In the genomic region with DNA sequence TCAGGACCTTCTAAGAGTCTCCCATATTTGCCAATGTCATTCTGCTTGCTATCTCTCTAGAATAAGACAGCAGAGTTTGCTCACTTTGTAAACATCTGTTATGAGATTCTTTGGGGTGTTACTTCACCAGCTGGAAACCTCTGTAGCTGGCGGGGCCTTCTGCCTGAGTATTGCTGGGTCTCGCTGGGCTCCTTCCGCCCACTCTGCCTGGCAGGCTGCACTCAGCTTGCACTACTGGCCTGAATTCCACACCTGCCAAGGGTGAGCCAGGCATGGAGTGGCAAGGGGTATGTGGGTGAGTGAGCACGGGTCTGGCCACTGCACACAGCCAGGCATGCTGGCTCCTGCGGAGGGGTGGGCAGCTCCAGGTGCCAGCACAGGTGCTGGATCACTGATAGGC, we compare ENCODE assay signal across 22 cellular contexts.
DNase-seq lines count a peak whose midpoint lies in the region; ATAC-seq, FAIRE-seq and TF ChIP-seq lines count a peak whose summit lies in the region.
"Had no signal": no experiment of that assay in that cellular context is flagged by ENCODE, and none has a peak within 500 bp of the region (broad histone marks: within the 10 kb centered on the region; RNA-seq: fewer than 3 reads in every experiment).

No MANE protein-coding gene starts in this region.

- peak overlapping the region; percentile 63; the same call in 1 of the 2 replicates for H2BK12ac ChIP-seq in H1 (ENCODE audit: low read depth, low read length)

- H3K36me3 ChIP-seq in H1 (ENCODE audit: control insufficient read depth in 2 of 4, insufficient read depth in 4 of 4, low read length in 3 of 4) (no peaks in the 10 kb centered on the region; a peak in 1 of 8 replicates), kidney (ENCODE audit: control insufficient read depth in 1 of 2, insufficient read depth in 2 of 2, low read length in 2 of 2) (no peaks in the 10 kb centered on the region), thyroid gland (no peaks in the 10 kb centered on the region), HAP-1 (replicated peaks) (no peaks in the 10 kb centered on the region)
- H3K36me3 ChIP-seq: neutrophil, tibial nerve had no signal

- no peak for TF ChIP-seq RAD21 in H1 (IDR thresholded peaks at IDR 0.05 in 1 of 2, conservative IDR thresholded peaks at IDR 0.05 in 1 of 2; ENCODE audit: low read depth in 2 of 2, low read length in 2 of 2)

- H2BK15ac ChIP-seq in H1 (ENCODE audit: low read length) = no peak overlapping the region

- H3K9me3 ChIP-seq in H1 (ENCODE audit: insufficient read depth in 2 of 2, low read depth in 1 of 2, low read length in 1 of 2) (peaks cover 8 to 12% of the 10 kb centered on the region in 2 experiments; a peak in 2 of 4 replicates), kidney (ENCODE audit: control insufficient read depth in 1 of 2, low read length in 2 of 2) (no peaks in the 10 kb centered on the region), thyroid gland (no peaks in the 10 kb centered on the region), HAP-1 (no peaks in the 10 kb centered on the region)
- H3K9me3 ChIP-seq: neutrophil, tibial nerve had no signal

- no peaks in the 10 kb centered on the region for H4K20me1 ChIP-seq in H1 (replicated peaks in 1 of 2; ENCODE audit: control insufficient read depth in 1 of 2, insufficient read depth in 2 of 2, low read length in 2 of 2)

- no peak for TF ChIP-seq CTCF in H1 (IDR thresholded peaks at IDR 0.05; ENCODE audit: control extremely low read depth in 1 of 3, insufficient read depth in 1 of 3, low read depth in 1 of 3, low read length in 3 of 3)
- no peak for TF ChIP-seq CTCF in kidney (IDR thresholded peaks at IDR 0.05; ENCODE audit: borderline replicate concordance, extremely low read depth, insufficient read depth)
- TF ChIP-seq CTCF in thyroid gland (IDR thresholded peaks at IDR 0.05) = no peak

- no peak overlapping the region for H2AFZ ChIP-seq in H1 (ENCODE audit: low read length)

- H3K14ac ChIP-seq in H1 (ENCODE audit: insufficient read length) = no peak overlapping the region

- H3K23me2 ChIP-seq in H1 (ENCODE audit: low read depth, low read length) = no peaks in the 10 kb centered on the region

- H3K23ac ChIP-seq in H1 (ENCODE audit: insufficient read length) = no peak overlapping the region

- H2BK5ac ChIP-seq in H1 (ENCODE audit: low read depth, low read length) = no peak overlapping the region

- H3K27me3 ChIP-seq in H1 (replicated peaks in 1 of 4; ENCODE audit: control insufficient read depth in 3 of 4, extremely low read depth in 1 of 4, insufficient read depth in 3 of 4, low read length in 3 of 4) (no peaks in the 10 kb centered on the region), thyroid gland (no peaks in the 10 kb centered on the region), HAP-1 (ENCODE audit: low read depth) (no peaks in the 10 kb centered on the region)
- H3K27me3 ChIP-seq: neutrophil, tibial nerve had no signal

- peak; percentile 16 for DNase-seq in NCI-H69 (lab: John Stamatoyannopoulos, UW)
- DNase-seq in H1 (ENCODE audit: low read depth in 1 of 2, low spot score in 2 of 2) = no peak
- DNase-seq in kidney = peak; percentile 58
- DNase-seq in thyroid gland = peak; percentile 69 to 78
- no peak for DNase-seq in HAP-1 (ENCODE audit: low spot score in 2 of 2)
- DNase-seq: activated CD4-positive, alpha-beta T cell treated with anti-CD3 and anti-CD28 coated beads, Interleukin-2, amount 50 U/mL, for 1 hour; activated naive CD8-positive, alpha-beta T cell treated with anti-CD3 and anti-CD28 coated beads, Interleukin-2, amount 10 ng/mL, durations not matched to agents 7 days and 5 days; CD4-positive, alpha-beta T cell; GF-D8; immature natural killer cell; KG1; NCI-H1694; NCI-H526; stimulated activated CD4-positive, alpha-beta T cell treated with anti-CD3 and anti-CD28 coated beads, Interleukin-4, amount 100 ng/mL, for 24 hours; stimulated activated naive CD8-positive, alpha-beta T cell treated with anti-CD3 and anti-CD28 coated beads, Interleukin-15, Interleukin-2, amounts not matched to agents 100 U/mL and 50 U/mL, for 24 hours; T-helper 2 cell had no signal

- no peaks in the 10 kb centered on the region for H3K79me2 ChIP-seq in H1 (ENCODE audit: control insufficient read depth in 1 of 2, insufficient read depth in 2 of 2, low read length in 2 of 2)

- H2AK5ac ChIP-seq in H1 (ENCODE audit: low read depth, low read length) = no peak overlapping the region

- peak overlapping the region; percentile 73 for H4K91ac ChIP-seq in H1 (replicated peaks; ENCODE audit: insufficient read length, low read length)

- FAIRE-seq in H1 (lab: Jason Lieb, UNC) = no peak
- no peak for FAIRE-seq in kidney (lab: Jason Lieb, UNC)

- in situ Hi-C loops in HAP-1 (cut with MboI; ENCODE audit: low sequenced_read_pairs) = no loop called here

- intact Hi-C loops in kidney (cut with DNase I) (no loop called here), thyroid gland (cut with DNase I) (no loop called here)

- POLR2A ChIA-PET in H1 (lab: Charles Lee; ENCODE audit: partially characterized antibody) = no interaction called here

- H3K4me2 ChIP-seq in H1 (ENCODE audit: insufficient read depth in 1 of 2, low read depth in 2 of 2, low read length in 2 of 2) = no peak overlapping the region

- no peaks in the 10 kb centered on the region for H3K79me1 ChIP-seq in H1 (ENCODE audit: low read depth, low read length)

- 0 out of 2 replicates have a peak overlapping the region, but pooled peaks have one; percentile 53 for H4K8ac ChIP-seq in H1 (ENCODE audit: extremely low read depth, insufficient read depth, low read length)

- H3K4me1 ChIP-seq in H1 (replicated peaks in 1 of 4; ENCODE audit: control insufficient read depth in 3 of 4, insufficient read depth in 4 of 4, low read length in 3 of 4) = peaks cover 0 to 4% (median 0%) of the 10 kb centered on the region in 4 experiments; a peak in 2 of 7 replicates
- no peaks in the 10 kb centered on the region for H3K4me1 ChIP-seq in kidney (ENCODE audit: control insufficient read depth in 1 of 2, insufficient read depth in 1 of 2, low read depth in 1 of 2, low read length in 2 of 2)
- peaks cover 5 to 14% of the 10 kb centered on the region in 2 donors for H3K4me1 ChIP-seq in thyroid gland
- H3K4me1 ChIP-seq in HAP-1 = no peaks in the 10 kb centered on the region

- no peak overlapping the region for H3K4me3 ChIP-seq in H1 (ENCODE audit: extremely low read depth in 1 of 4, insufficient read depth in 2 of 4, low read depth in 3 of 4, low read length in 4 of 4)
- H3K4me3 ChIP-seq in kidney (ENCODE audit: low read length in 2 of 2) = no peak overlapping the region
- H3K4me3 ChIP-seq in thyroid gland (replicated peaks in 1 of 3) = no peak overlapping the region
- H3K4me3 ChIP-seq in HAP-1 = no peak overlapping the region
- H3K4me3 ChIP-seq: lung, SK-N-MC, tibial nerve had no signal

- TF ChIP-seq POLR2A in H1 (IDR thresholded peaks at IDR 0.05; ENCODE audit: control extremely low read depth in 1 of 2, low read depth in 2 of 2, low read length in 2 of 2) = no peak
- no peak for TF ChIP-seq POLR2A in thyroid gland (IDR thresholded peaks at IDR 0.05)

- H2BK20ac ChIP-seq in H1 (ENCODE audit: low read length) = 0 out of 2 replicates have a peak overlapping the region, but pooled peaks have one; percentile 72

- no peak overlapping the region for H3K4ac ChIP-seq in H1 (replicated peaks; ENCODE audit: insufficient read length, low read depth, low read length)

- H2BK120ac ChIP-seq in H1 (replicated peaks; ENCODE audit: low read depth, low read length) = no peak overlapping the region

- H3K9ac ChIP-seq in H1 (replicated peaks in 1 of 4; ENCODE audit: extremely low read depth in 1 of 4, low read depth in 3 of 4, low read length in 3 of 4) (no peak overlapping the region), kidney (ENCODE audit: low read length in 2 of 2) (no peak overlapping the region)

- CTCF ChIA-PET in H1 (lab: Charles Lee; ENCODE audit: partially characterized antibody) = interaction anchor here (0.5 to 1.1 kb wide), 4 partner anchors 9 to 1060 kb away, joined by 3 read pairs; no protein-coding TSS in a partner anchor

- no peak overlapping the region for H3K56ac ChIP-seq in H1 (replicated peaks; ENCODE audit: insufficient read length, low read depth, low read length)

- TF ChIP-seq EP300 in H1 (IDR thresholded peaks at IDR 0.05; ENCODE audit: borderline replicate concordance in 1 of 2, low read depth in 2 of 2, low read length in 2 of 2) = no peak

- H3K18ac ChIP-seq in H1 (ENCODE audit: extremely low read depth, low read length) = no peak overlapping the region; the same call in 1 of the 2 replicates

- ATAC-seq in GM21447 (IDR thresholded peaks at IDR 0.05; ENCODE audit: unreplicated experiment) (no peak), HG02981 (IDR thresholded peaks at IDR 0.05; ENCODE audit: unreplicated experiment) (no peak)
- ATAC-seq: stimulated activated naive CD8-positive, alpha-beta T cell treated with anti-CD3 and anti-CD28 coated beads, Interleukin-15, Interleukin-2, amounts not matched to agents 100 U/mL and 50 U/mL, for 24 hours had no signal

- WGBS in H1 (ENCODE audit: extremely low coverage in 1 of 2, insufficient coverage in 1 of 2, insufficient read length in 1 of 2, insufficient replicate concordance in 2 of 2, low coverage in 1 of 2, low lambda C conversion rate in 2 of 2, missing lambda C conversion rate in 1 of 2), 2 experiments = 91% methylated on average over 5 of the region's 5 CpGs; no CpG with 5 or more reads in 1 of the 2 experiments
- WGBS in thyroid gland, 2 donors = 27 to 39% methylated on average over 3 to 4 of the region's 5 CpGs

- no peak overlapping the region for H4K5ac ChIP-seq in H1 (ENCODE audit: insufficient read length, low read depth, low read length)

- no peak overlapping the region for H3K27ac ChIP-seq in H1 (ENCODE audit: low read depth, low read length)
- no peak overlapping the region for H3K27ac ChIP-seq in kidney (ENCODE audit: low read depth in 2 of 2, low read length in 2 of 2)
- H3K27ac ChIP-seq in thyroid gland = no peak overlapping the region
- H3K27ac ChIP-seq: neutrophil, SK-N-MC, tibial nerve had no signal

TF ChIP-seq in H1, 55 proteins besides CTCF, POLR2A, EP300 and RAD21 (continues in another document):
- TF ChIP-seq SP1 (IDR thresholded peaks at IDR 0.05; ENCODE audit: low read depth, low read length) (no peak), HDAC6 (IDR thresholded peaks at IDR 0.05; ENCODE audit: low read depth, low read length) (no peak), BCL11A (IDR thresholded peaks at IDR 0.05; ENCODE audit: low read depth in 2 of 2, low read length in 2 of 2) (no peak), TAF1 (IDR thresholded peaks at IDR 0.05; ENCODE audit: low read depth, low read length) (no peak), RNF2 (IDR thresholded peaks at IDR 0.05; ENCODE audit: borderline replicate concordance, low read depth, low read length, missing control alignments, poor library complexity, severe bottlenecking) (no peak), GTF2F1 (IDR thresholded peaks at IDR 0.05; ENCODE audit: borderline replicate concordance, low read depth, low read length) (no peak), EZH2 (IDR thresholded peaks at IDR 0.05; ENCODE audit: low read depth, low read length, severe bottlenecking) (no peak), RBBP5 (IDR thresholded peaks at IDR 0.05; ENCODE audit: borderline replicate concordance, low read depth, low read length) (no peak), SP2 (IDR thresholded peaks at IDR 0.05; ENCODE audit: low read length) (no peak), NRF1 (IDR thresholded peaks at IDR 0.05; ENCODE audit: low read depth, low read length) (no peak)

Comparison
In these comparisons a context has a peak if more than half of its experiments do, and no peak if none do; other contexts are left out.
1. DNase-seq: peak in NCI-H69 (single experiment), kidney (single experiment) and thyroid gland (2 of 2); none in H1 (0 of 2) and HAP-1 (0 of 2).